ENCODE assay signal across 26 cellular contexts in the genomic region with DNA sequence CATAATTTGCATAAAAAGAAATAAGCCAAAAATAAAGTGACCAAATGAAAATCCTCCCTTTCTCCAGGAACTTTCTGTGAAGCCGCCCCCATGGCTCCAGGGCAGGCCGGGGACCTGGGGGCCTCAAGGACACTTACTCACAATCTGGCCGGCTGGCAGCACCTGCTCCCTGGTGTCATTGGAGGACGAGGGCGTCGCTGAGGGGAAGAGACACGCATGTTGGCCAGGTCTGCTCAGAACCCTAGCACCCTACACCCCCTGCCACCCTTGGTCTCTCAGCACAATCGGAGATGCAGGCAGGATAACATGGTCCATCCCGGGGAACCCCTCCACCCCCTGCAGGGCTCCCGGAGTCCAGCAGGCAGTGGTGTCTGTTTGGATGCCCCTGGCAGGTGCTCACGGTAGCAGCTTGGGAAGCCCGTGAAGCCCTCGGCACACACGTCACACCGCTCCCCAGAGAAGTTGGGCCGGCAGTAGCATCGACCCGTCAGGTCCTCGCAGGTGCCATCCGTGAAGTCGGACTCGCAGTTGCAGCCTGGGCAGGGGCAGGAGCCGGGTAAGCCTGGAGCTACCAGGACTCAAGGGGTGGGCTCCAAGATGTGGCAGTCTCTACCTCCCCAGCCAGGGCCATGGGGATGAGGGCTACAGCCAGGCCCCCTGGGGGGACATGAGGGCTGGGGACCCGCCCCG.
"Had no signal": no experiment of that assay in that cellular context is flagged by ENCODE, and none has a peak within 500 bp of the region (broad histone marks: within the 10 kb centered on the region; RNA-seq: fewer than 3 reads in every experiment).

No MANE protein-coding gene starts in this region.

- H3K4me1 Mint-ChIP-seq: activated naive CD8-positive, alpha-beta T cell treated with anti-CD3 and anti-CD28 coated beads for 36 hours had no signal

- H3K4me3 Mint-ChIP-seq: activated naive CD8-positive, alpha-beta T cell treated with anti-CD3 and anti-CD28 coated beads for 36 hours; activated T-cell treated with anti-CD3 and anti-CD28 coated beads, Interleukin-2, amount 50 U/mL, for 4 hours; mesothelial cell of epicardium; naive thymus-derived CD8-positive, alpha-beta T cell; T-helper 1 cell treated with Interleukin-12 subunit alpha and Interleukin-12 subunit beta and Interleukin-4 antibody, amounts not matched to agents 30 μg/mL and 1 μg/mL, for 36 hours had no signal

- ATAC-seq: activated T-cell treated with anti-CD3 and anti-CD28 coated beads, Interleukin-2, amount 50 U/mL, for 4 hours; gastroesophageal sphincter; left lobe of liver; naive thymus-derived CD8-positive, alpha-beta T cell; pancreas had no signal

- H3K4me3 ChIP-seq: breast epithelium, coronary artery, esophagus muscularis mucosa, gastroesophageal sphincter, heart left ventricle, pancreas, psoas muscle, smooth muscle cell, thoracic aorta, upper lobe of left lung had no signal

- H3K27ac Mint-ChIP-seq: activated naive CD8-positive, alpha-beta T cell treated with anti-CD3 and anti-CD28 coated beads for 36 hours; activated T-helper 2 cell treated with anti-CD3 and anti-CD28 coated beads, Interferon-gamma antibody, Interleukin-2, Interleukin-4, amounts not matched to agents 10 μg/mL and 5 μg/mL and 100 μg/mL, durations not matched to agents 14 hours and 24 hours and 36 hours; mesothelial cell of epicardium; naive thymus-derived CD8-positive, alpha-beta T cell; T-helper 1 cell treated with Interleukin-12 subunit alpha and Interleukin-12 subunit beta and Interleukin-4 antibody, amounts not matched to agents 30 μg/mL and 1 μg/mL, for 36 hours had no signal

- H3K27me3 Mint-ChIP-seq: activated naive CD8-positive, alpha-beta T cell treated with anti-CD3 and anti-CD28 coated beads for 36 hours had no signal

- DNase-seq: activated CD4-positive, alpha-beta T cell treated with anti-CD3 and anti-CD28 coated beads for 4 hours; activated CD4-positive, alpha-beta T cell treated with anti-CD3 and anti-CD28 coated beads, Interleukin-2, amount 50 U/mL, for 48 hours; activated CD4-positive, CD25-positive, alpha-beta regulatory T cell; activated CD8-positive, alpha-beta memory T cell treated with anti-CD3 and anti-CD28 coated beads, Interleukin-2, amount 50 U/mL, for 48 hours; activated naive CD4-positive, alpha-beta T cell; activated naive CD8-positive, alpha-beta T cell treated with anti-CD3 and anti-CD28 coated beads for 36 hours; activated T-cell treated with anti-CD3 and anti-CD28 coated beads, Interleukin-2, amount 50 U/mL, for 4 hours; cerebellar nuclear complex; naive thymus-derived CD8-positive, alpha-beta T cell; stimulated activated CD4-positive, alpha-beta T cell treated with anti-CD3 and anti-CD28 coated beads, Interleukin-2, amount 100 ng/mL, for 48 hours; stimulated activated naive CD4-positive, alpha-beta T cell; T1000 had no signal
